Comparison of ENCODE assay signal across 28 cellular contexts in genomic region chr3:95401693-95402092, GRCh38.
"Had no signal": no experiment of that assay in that cellular context is flagged by ENCODE, and none has a peak within 500 bp of the region (broad histone marks: within the 10 kb centered on the region; RNA-seq: fewer than 3 reads in every experiment).

No MANE protein-coding gene starts in this region.

- DNase-seq: activated CD4-positive, alpha-beta memory T cell treated with anti-CD3 and anti-CD28 coated beads for 36 hours; activated CD4-positive, alpha-beta T cell treated with anti-CD3 and anti-CD28 coated beads for 36 hours; activated CD4-positive, alpha-beta T cell treated with anti-CD3 and anti-CD28 coated beads, Interleukin-2, amount 10 ng/mL, durations not matched to agents 24 days and 14 days; activated CD4-positive, CD25-positive, alpha-beta regulatory T cell; activated CD4-positive, CD25-positive, alpha-beta regulatory T cell treated with anti-CD3 and anti-CD28 coated beads, Interleukin-2, amount 50 U/mL, for 72 hours; activated CD8-positive, alpha-beta memory T cell treated with anti-CD3 and anti-CD28 coated beads, Interleukin-2, amount 10 ng/mL, durations not matched to agents 7 days and 5 days; activated CD8-positive, alpha-beta memory T cell treated with anti-CD3 and anti-CD28 coated beads, Interleukin-2, amount 50 U/mL, for 4 hours; activated CD8-positive, alpha-beta T cell treated with anti-CD3 and anti-CD28 coated beads, Interleukin-2, amount 10 ng/mL, durations not matched to agents 7 days and 5 days; activated effector memory CD4-positive, alpha-beta T cell treated with anti-CD3 and anti-CD28 coated beads, Interleukin-2, amount 50 U/mL, for 16 hours; activated naive CD4-positive, alpha-beta T cell treated with anti-CD3 and anti-CD28 coated beads for 36 hours; activated naive CD8-positive, alpha-beta T cell treated with anti-CD3 and anti-CD28 coated beads for 36 hours; activated naive CD8-positive, alpha-beta T cell treated with anti-CD3 and anti-CD28 coated beads, Interleukin-2, amount 50 U/mL, for 24 hours; activated T-cell treated with anti-CD3 and anti-CD28 coated beads, Interleukin-2, amount 50 U/mL, for 1 hour; activated T-cell treated with anti-CD3 and anti-CD28 coated beads, Interleukin-2, amount 50 U/mL, for 48 hours; adrenal gland; amygdala; aorta; body of pancreas; cerebellar nuclear complex; effector CD8-positive, alpha-beta T cell; endodermal cell; foreskin fibroblast; head of caudate nucleus; T-helper 2 cell had no signal

- H3K27ac Mint-ChIP-seq: activated CD4-positive, alpha-beta memory T cell treated with anti-CD3 and anti-CD28 coated beads for 36 hours; activated CD4-positive, alpha-beta T cell treated with anti-CD3 and anti-CD28 coated beads for 36 hours; activated CD4-positive, alpha-beta T cell treated with anti-CD3 and anti-CD28 coated beads, Interleukin-2, amount 10 ng/mL, durations not matched to agents 24 days and 14 days; activated CD8-positive, alpha-beta memory T cell treated with anti-CD3 and anti-CD28 coated beads, Interleukin-2, amount 10 ng/mL, durations not matched to agents 7 days and 5 days; activated CD8-positive, alpha-beta T cell treated with anti-CD3 and anti-CD28 coated beads, Interleukin-2, amount 10 ng/mL, durations not matched to agents 7 days and 5 days; activated naive CD4-positive, alpha-beta T cell treated with anti-CD3 and anti-CD28 coated beads for 36 hours; activated naive CD4-positive, alpha-beta T cell treated with anti-CD3 and anti-CD28 coated beads, Interleukin-2, amount 50 U/mL, for 24 hours; activated naive CD8-positive, alpha-beta T cell treated with anti-CD3 and anti-CD28 coated beads for 36 hours; activated naive CD8-positive, alpha-beta T cell treated with anti-CD3 and anti-CD28 coated beads, Interleukin-2, amount 50 U/mL, for 24 hours; activated T-helper 1 cell treated with anti-CD3 and anti-CD28 coated beads, Interleukin-12 subunit alpha, Interleukin-12 subunit beta, Interleukin-2, Interleukin-4 antibody, amounts not matched to agents 30 ng/mL and 10 ng/mL and 1 ng/mL, durations not matched to agents 14 hours and 24 hours and 36 hours; activated T-helper 2 cell treated with anti-CD3 and anti-CD28 coated beads, Interferon-gamma antibody, Interleukin-2, Interleukin-4, amounts not matched to agents 10 μg/mL and 5 μg/mL and 100 μg/mL, durations not matched to agents 14 hours and 24 hours and 36 hours; endodermal cell had no signal

- H3K9me3 Mint-ChIP-seq: activated CD4-positive, alpha-beta memory T cell treated with anti-CD3 and anti-CD28 coated beads for 36 hours; activated CD4-positive, alpha-beta T cell treated with anti-CD3 and anti-CD28 coated beads, Interleukin-2, amount 10 ng/mL, durations not matched to agents 24 days and 14 days; activated naive CD4-positive, alpha-beta T cell treated with anti-CD3 and anti-CD28 coated beads, Interleukin-2, amount 50 U/mL, for 24 hours; endodermal cell had no signal

- H3K4me3 ChIP-seq: adrenal gland, body of pancreas, coronary artery had no signal

- H3K36me3 Mint-ChIP-seq: activated CD4-positive, alpha-beta memory T cell treated with anti-CD3 and anti-CD28 coated beads for 36 hours; activated CD8-positive, alpha-beta memory T cell treated with anti-CD3 and anti-CD28 coated beads, Interleukin-2, amount 10 ng/mL, durations not matched to agents 7 days and 5 days; activated naive CD4-positive, alpha-beta T cell treated with anti-CD3 and anti-CD28 coated beads, Interleukin-2, amount 50 U/mL, for 24 hours; activated naive CD8-positive, alpha-beta T cell treated with anti-CD3 and anti-CD28 coated beads for 36 hours had no signal

- H3K4me3 Mint-ChIP-seq: activated CD4-positive, alpha-beta memory T cell treated with anti-CD3 and anti-CD28 coated beads for 36 hours; activated CD4-positive, alpha-beta T cell treated with anti-CD3 and anti-CD28 coated beads for 36 hours; activated CD4-positive, alpha-beta T cell treated with anti-CD3 and anti-CD28 coated beads, Interleukin-2, amount 10 ng/mL, durations not matched to agents 24 days and 14 days; activated CD8-positive, alpha-beta memory T cell treated with anti-CD3 and anti-CD28 coated beads, Interleukin-2, amount 10 ng/mL, durations not matched to agents 7 days and 5 days; activated CD8-positive, alpha-beta T cell treated with anti-CD3 and anti-CD28 coated beads, Interleukin-2, amount 10 ng/mL, durations not matched to agents 7 days and 5 days; activated naive CD4-positive, alpha-beta T cell treated with anti-CD3 and anti-CD28 coated beads for 36 hours; activated naive CD4-positive, alpha-beta T cell treated with anti-CD3 and anti-CD28 coated beads, Interleukin-2, amount 50 U/mL, for 24 hours; activated naive CD8-positive, alpha-beta T cell treated with anti-CD3 and anti-CD28 coated beads for 36 hours; activated naive CD8-positive, alpha-beta T cell treated with anti-CD3 and anti-CD28 coated beads, Interleukin-2, amount 50 U/mL, for 24 hours; activated T-helper 1 cell treated with anti-CD3 and anti-CD28 coated beads, Interleukin-12 subunit alpha, Interleukin-12 subunit beta, Interleukin-2, Interleukin-4 antibody, amounts not matched to agents 30 ng/mL and 10 ng/mL and 1 ng/mL, durations not matched to agents 14 hours and 24 hours and 36 hours; endodermal cell had no signal

- H3K27ac ChIP-seq: adrenal gland, body of pancreas, coronary artery had no signal

- H3K4me1 Mint-ChIP-seq: activated CD4-positive, alpha-beta T cell treated with anti-CD3 and anti-CD28 coated beads for 36 hours; activated CD4-positive, alpha-beta T cell treated with anti-CD3 and anti-CD28 coated beads, Interleukin-2, amount 10 ng/mL, durations not matched to agents 24 days and 14 days; activated CD8-positive, alpha-beta memory T cell treated with anti-CD3 and anti-CD28 coated beads, Interleukin-2, amount 10 ng/mL, durations not matched to agents 7 days and 5 days; activated naive CD4-positive, alpha-beta T cell treated with anti-CD3 and anti-CD28 coated beads, Interleukin-2, amount 50 U/mL, for 24 hours; activated naive CD8-positive, alpha-beta T cell treated with anti-CD3 and anti-CD28 coated beads for 36 hours; activated naive CD8-positive, alpha-beta T cell treated with anti-CD3 and anti-CD28 coated beads, Interleukin-2, amount 50 U/mL, for 24 hours had no signal

- H3K4me1 ChIP-seq: adrenal gland, body of pancreas had no signal

- H3K27me3 Mint-ChIP-seq: activated CD4-positive, alpha-beta memory T cell treated with anti-CD3 and anti-CD28 coated beads for 36 hours; activated CD4-positive, alpha-beta T cell treated with anti-CD3 and anti-CD28 coated beads for 36 hours; activated CD4-positive, alpha-beta T cell treated with anti-CD3 and anti-CD28 coated beads, Interleukin-2, amount 10 ng/mL, durations not matched to agents 24 days and 14 days; activated CD8-positive, alpha-beta memory T cell treated with anti-CD3 and anti-CD28 coated beads, Interleukin-2, amount 10 ng/mL, durations not matched to agents 7 days and 5 days; activated naive CD4-positive, alpha-beta T cell treated with anti-CD3 and anti-CD28 coated beads, Interleukin-2, amount 50 U/mL, for 24 hours; activated naive CD8-positive, alpha-beta T cell treated with anti-CD3 and anti-CD28 coated beads for 36 hours; activated naive CD8-positive, alpha-beta T cell treated with anti-CD3 and anti-CD28 coated beads, Interleukin-2, amount 50 U/mL, for 24 hours had no signal

- H3K27me3 ChIP-seq: adrenal gland, body of pancreas had no signal

- H3K9me3 ChIP-seq: adrenal gland, body of pancreas had no signal
